Comparison of ENCODE assay signal across 23 cellular contexts in the genomic region with DNA sequence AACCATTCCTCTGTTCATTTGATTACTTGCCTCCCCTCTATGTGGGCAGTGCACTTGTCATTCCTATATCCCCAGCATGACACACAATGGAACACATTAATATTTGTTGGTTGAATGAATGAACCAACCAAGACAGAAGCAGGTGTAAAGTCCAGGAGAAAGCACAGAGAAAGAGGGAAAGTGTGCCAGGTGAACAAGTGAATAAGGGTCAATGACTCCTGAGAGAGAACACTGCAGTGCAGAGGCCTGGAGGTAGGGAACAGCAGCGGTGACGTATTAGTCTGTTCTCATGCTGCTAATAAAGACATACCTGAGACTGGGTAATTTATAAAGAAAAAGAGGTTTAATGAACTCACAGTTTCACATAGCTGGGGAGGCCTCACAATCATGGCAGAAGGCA. TPM values are rescaled to one million over a fixed set of nuclear protein-coding genes. Genes with fewer than 3 reads are reported as not detected.
DNase-seq lines count a peak whose midpoint lies in the region; ATAC-seq, FAIRE-seq and TF ChIP-seq lines count a peak whose summit lies in the region.
"Had no signal": no experiment of that assay in that cellular context is flagged by ENCODE, and none has a peak within 500 bp of the region (broad histone marks: within the 10 kb centered on the region; RNA-seq: fewer than 3 reads in every experiment).

No MANE protein-coding gene starts in this region.

- CTCF ChIA-PET in HepG2 (lab: Yijun Ruan, JAX; ENCODE audit: low intra/inter-chr PET ratio, low total read pairs): no interaction called here

- no TSS peak for BruUV-seq in HepG2 (replicated peaks; lab: Mats Ljungman, UMichigan)

- FAIRE-seq in HepG2 (lab: Jason Lieb, UNC): no peak
- FAIRE-seq: A204.1, D721Med, GM12878, GM19239 had no signal

- H3K4me2 ChIP-seq in HepG2 (ENCODE audit: low read depth, low read length): no peak overlapping the region
- H3K4me2 ChIP-seq: BLaER1 treated with 17β-estradiol and CSF1 and Interleukin-3, amounts not matched to agents 10 nM and 100 nM; GM23338 had no signal

- DNase-seq in HepG2 (ENCODE audit: low spot score) (no peak), right lobe of liver (peak in 1 of 3 donors; percentile 57), progenitor cell of endocrine pancreas (ENCODE audit: low spot score, unreplicated experiment) (no peak), anterior cingulate cortex (lab: John Stamatoyannopoulos, UW) (no peak)
- DNase-seq in stimulated activated CD4-positive, alpha-beta T cell treated with anti-CD3 and anti-CD28 coated beads, Interleukin-4, amount 100 ng/mL, for 24 hours: no peak
- DNase-seq: AML-193; BE2C; CD4-positive, alpha-beta T cell; CD8-positive, alpha-beta memory T cell; DMS 273 treated with DMSO at 0.1 percent for 48 hours; DMS79; GDM1; H9 had no signal

- 38% methylated on average over 2 of the region's 2 CpGs for WGBS in liver
- WGBS in HepG2 (ENCODE audit: low lambda C conversion rate): 98% methylated on average over 2 of the region's 2 CpGs
- WGBS in right lobe of liver (ENCODE audit: insufficient coverage, low coverage, low lambda C conversion rate, missing lambda C conversion rate): 41% methylated on average over 2 of the region's 2 CpGs

- peaks cover 10% of the 10 kb centered on the region for H3K4me1 Mint-ChIP-seq in progenitor cell of endocrine pancreas (ENCODE audit: low read depth)
- H3K4me1 Mint-ChIP-seq: CD14-positive monocyte; CD8-positive, alpha-beta memory T cell had no signal

- peaks cover 53% of the 10 kb centered on the region for H3K36me3 Mint-ChIP-seq in progenitor cell of endocrine pancreas (ENCODE audit: insufficient read depth)

- H3K27ac Mint-ChIP-seq in progenitor cell of endocrine pancreas: peak overlapping the region; percentile 59
- H3K27ac Mint-ChIP-seq: CD4-positive, alpha-beta T cell; CD8-positive, alpha-beta memory T cell; GM23338 had no signal

- H3K4me3 Mint-ChIP-seq in progenitor cell of endocrine pancreas (ENCODE audit: low read depth): no peak overlapping the region
- H3K4me3 Mint-ChIP-seq: CD14-positive monocyte; CD4-positive, alpha-beta T cell; CD8-positive, alpha-beta memory T cell; GM23338; H9 had no signal

- no peak overlapping the region for H2AFZ ChIP-seq in HepG2 (ENCODE audit: low read length)
- H2AFZ ChIP-seq: GM23338 had no signal

- H3K9ac ChIP-seq in liver (ENCODE audit: low read depth in 1 of 2, low read length in 2 of 2) (no peak overlapping the region), HepG2 (ENCODE audit: insufficient read depth, low read depth, low read length) (no peak overlapping the region)
- H3K9ac ChIP-seq: BLaER1 treated with 17β-estradiol and CSF1 and Interleukin-3, amounts not matched to agents 10 nM and 100 nM had no signal

- no peaks in the 10 kb centered on the region for H3K27me3 Mint-ChIP-seq in progenitor cell of endocrine pancreas
- H3K27me3 Mint-ChIP-seq: CD4-positive, alpha-beta T cell; CD8-positive, alpha-beta memory T cell had no signal

- intact Hi-C loops in HepG2 (cut with micrococcal nuclease; ENCODE audit: unreplicated experiment) (no loop called here), right lobe of liver (cut with DNase I) (no loop called here)

- no peaks in the 10 kb centered on the region for H4K20me1 ChIP-seq in HepG2 (ENCODE audit: insufficient read depth, low read length)
- H4K20me1 ChIP-seq: BLaER1 treated with 17β-estradiol and CSF1 and Interleukin-3, amounts not matched to agents 10 nM and 100 nM had no signal

- H3K27ac ChIP-seq in liver (ENCODE audit: low read depth in 1 of 2, low read length in 2 of 2) (no peak overlapping the region), HepG2 (ENCODE audit: extremely low read length, insufficient read depth, low read length) (no peak overlapping the region), right lobe of liver (no peak overlapping the region)
- H3K27ac ChIP-seq: 22Rv1; BLaER1 treated with 17β-estradiol and CSF1 and Interleukin-3, amounts not matched to agents 10 nM and 100 nM had no signal

- H3K9me3 Mint-ChIP-seq in progenitor cell of endocrine pancreas (ENCODE audit: low read depth): peaks cover 14% of the 10 kb centered on the region
- H3K9me3 Mint-ChIP-seq: CD4-positive, alpha-beta T cell; CD8-positive, alpha-beta memory T cell; GM23338; H9 had no signal

- TF ChIP-seq POLR2A in HepG2 (IDR thresholded peaks at IDR 0.05; ENCODE audit: insufficient read depth in 1 of 2, low read depth in 2 of 2, low read length in 2 of 2) (no peak), right lobe of liver (IDR thresholded peaks at IDR 0.05) (no peak)

- no peaks in the 10 kb centered on the region for H3K9me3 ChIP-seq in liver (ENCODE audit: control insufficient read depth in 4 of 4, low read length in 3 of 4)
- H3K9me3 ChIP-seq in HepG2 (ENCODE audit: low read length): no peaks in the 10 kb centered on the region
- no peaks in the 10 kb centered on the region for H3K9me3 ChIP-seq in right lobe of liver
- H3K9me3 ChIP-seq: BE2C had no signal

- no peak for TF ChIP-seq CTCF in liver (IDR thresholded peaks at IDR 0.05; ENCODE audit: low read depth, low read length, missing input control)
- no peak for TF ChIP-seq CTCF in HepG2 (CRISPR knock-in tag; IDR thresholded peaks at IDR 0.05)
- TF ChIP-seq CTCF in right lobe of liver (IDR thresholded peaks at IDR 0.05): no peak
- no peak for TF ChIP-seq CTCF in progenitor cell of endocrine pancreas (IDR thresholded peaks at IDR 0.05; ENCODE audit: unreplicated experiment)

- H3K4me3 ChIP-seq in liver (ENCODE audit: low read depth in 1 of 3, low read length in 3 of 3) (no peak overlapping the region), HepG2 (replicated peaks in 1 of 3; ENCODE audit: insufficient read depth in 1 of 3, low read depth in 2 of 3, low read length in 3 of 3) (no peak overlapping the region), right lobe of liver (no peak overlapping the region)
- H3K4me3 ChIP-seq: BLaER1 treated with 17β-estradiol and CSF1 and Interleukin-3, amounts not matched to agents 10 nM and 100 nM; GM12878; GM23338 had no signal

- peaks cover 0 to 11% (median 2%) of the 10 kb centered on the region in 4 donors for H3K4me1 ChIP-seq in liver (ENCODE audit: control insufficient read depth in 4 of 4, insufficient read depth in 4 of 4, low read length in 3 of 4)
- no peaks in the 10 kb centered on the region for H3K4me1 ChIP-seq in HepG2 (ENCODE audit: insufficient read depth, low read length)
- H3K4me1 ChIP-seq in right lobe of liver: peaks cover 0 to 13% (median 3%) of the 10 kb centered on the region in 4 donors
- H3K4me1 ChIP-seq: BE2C; BLaER1 treated with 17β-estradiol and CSF1 and Interleukin-3, amounts not matched to agents 10 nM and 100 nM had no signal

- TF ChIP-seq EP300 in HepG2 (IDR thresholded peaks at IDR 0.05; ENCODE audit: low read depth in 2 of 2, low read length in 2 of 2) (no peak), HepG2 (CRISPR knock-in tag; IDR thresholded peaks at IDR 0.05; ENCODE audit: borderline replicate concordance) (no peak)

- H3K27me3 ChIP-seq in liver (ENCODE audit: control insufficient read depth in 4 of 4, insufficient read depth in 4 of 4, low read length in 3 of 4) (no peaks in the 10 kb centered on the region), HepG2 (ENCODE audit: control insufficient read depth in 1 of 2, insufficient read depth in 2 of 2, low read length in 2 of 2) (no peaks in the 10 kb centered on the region), right lobe of liver (no peaks in the 10 kb centered on the region)
- H3K27me3 ChIP-seq: BE2C; BLaER1 treated with 17β-estradiol and CSF1 and Interleukin-3, amounts not matched to agents 10 nM and 100 nM had no signal

- H3K36me3 ChIP-seq in liver (ENCODE audit: control insufficient read depth in 4 of 4, insufficient read depth in 3 of 4, low read depth in 1 of 4, low read length in 3 of 4) (peaks cover 0 to 5% (median 2%) of the 10 kb centered on the region in 4 donors), HepG2 (replicated peaks in 1 of 2; ENCODE audit: control insufficient read depth in 1 of 2, insufficient read depth in 2 of 2, low read length in 2 of 2) (peaks cover 6 to 24% of the 10 kb centered on the region in 2 experiments), right lobe of liver (no peaks in the 10 kb centered on the region)
- H3K36me3 ChIP-seq: BE2C had no signal

- in situ Hi-C loops in HepG2 (cut with HindIII; ENCODE audit: extremely low pct_ligation_motif_present, low pct_unique_long_range_greater_than_20kb): no loop called here

- POLR2A ChIA-PET in HepG2 (lab: Yijun Ruan, JAX): no interaction called here

- TF ChIP-seq RAD21 in liver (IDR thresholded peaks at IDR 0.05) (peak in 1 of 2 donors; percentile 33), HepG2 (CRISPR knock-in tag; IDR thresholded peaks at IDR 0.05) (no peak)

- ATAC-seq in HepG2: no peak
- peak; percentile 93 to 99 (median 96) for ATAC-seq in right lobe of liver
- ATAC-seq: GM12878, GM23338, HCT116 had no signal

- no peaks in the 10 kb centered on the region for H3K79me2 ChIP-seq in HepG2 (ENCODE audit: insufficient read depth, low read length)

TF ChIP-seq in liver, 16 proteins besides CTCF, POLR2A, EP300 and RAD21 (continues in another document):
- peak; percentile 50 for TF ChIP-seq HNF4G (IDR thresholded peaks at IDR 0.05)

RNA-seq across cellular contexts. Expression of gene USP46, which starts 53.1 kb away (rescaled TPM):
- total RNA-seq in liver: 1 to 10 TPM; 4.6 to 5.5 TPM
- 1 to 10 TPM; 2.3 to 3.2 TPM for polyA plus RNA-seq in liver
- 17.4 and 26.4 TPM in 2 replicates for total RNA-seq in HepG2 (2016; rRNA removed; fragmentation: Illumina TruSeq; extraction: Trizol)
- 13.4 and 18.0 TPM in 2 replicates for total RNA-seq in HepG2 (2016; cell fraction: cytosol; rRNA removed; fragmentation: Illumina TruSeq; extraction: Trizol; ENCODE audit: low read depth)
- total RNA-seq in HepG2 (2016; cell fraction: insoluble cytoplasmic fraction; rRNA removed; fragmentation: Illumina TruSeq; extraction: Trizol): 17.2 and 24.3 TPM in 2 replicates
- total RNA-seq in HepG2 (2016; cell fraction: membrane; rRNA removed; fragmentation: Illumina TruSeq; extraction: Trizol): 15.8 and 18.5 TPM in 2 replicates
- total RNA-seq in HepG2 (2016; cell fraction: nucleus; rRNA removed; fragmentation: Illumina TruSeq; extraction: Trizol): 17.2 and 20.2 TPM in 2 replicates
- polyA plus RNA-seq in HepG2 (2011; rRNA removed): 4.7 and 6.2 TPM in 2 replicates
- 1.8 and 3.0 TPM in 2 replicates for polyA plus RNA-seq in HepG2 (2011; cell fraction: cytosol; rRNA removed)
- 3.3 and 4.9 TPM in 2 replicates for polyA plus RNA-seq in HepG2 (2011; cell fraction: nucleus; rRNA removed)
- 6.5 and 6.7 TPM in 2 replicates for polyA plus RNA-seq in HepG2 (2012)
- 2.4 and 3.1 TPM in 2 replicates for polyA plus RNA-seq in HepG2 (2016; cell fraction: cytosol; fragmentation: Illumina TruSeq; extraction: Trizol; ENCODE audit: low read depth)
- polyA plus RNA-seq in HepG2 (2016; cell fraction: insoluble cytoplasmic fraction; fragmentation: Illumina TruSeq; extraction: Trizol; ENCODE audit: low read depth): 20.5 and 22.2 TPM in 2 replicates
- 8.3 and 9.5 TPM in 2 replicates for polyA plus RNA-seq in HepG2 (2016; cell fraction: membrane; fragmentation: Illumina TruSeq; extraction: Trizol; ENCODE audit: low read depth)
- polyA plus RNA-seq in HepG2 (2016; cell fraction: nucleus; fragmentation: Illumina TruSeq; extraction: Trizol; ENCODE audit: insufficient read depth, low read depth): 11.7 and 13.2 TPM in 2 replicates
- polyA minus RNA-seq in HepG2 (2011; rRNA and poly(A)+ RNA removed; ENCODE audit: low replicate concordance): 11.6 and 14.8 TPM in 2 replicates
- 5.8 and 9.0 TPM in 2 replicates for polyA minus RNA-seq in HepG2 (2011; cell fraction: cytosol; rRNA and poly(A)+ RNA removed)
- 15.5 and 18.4 TPM in 2 replicates for polyA minus RNA-seq in HepG2 (2011; cell fraction: nucleus; rRNA and poly(A)+ RNA removed)
- 1 to 10 TPM; 4.0 to 5.7 (median 4.9) TPM for total RNA-seq in right lobe of liver
- 33.1 and 33.6 TPM in 2 replicates for total RNA-seq in progenitor cell of endocrine pancreas
